23 cellular contexts compared by ENCODE assay signal in the genomic region with DNA sequence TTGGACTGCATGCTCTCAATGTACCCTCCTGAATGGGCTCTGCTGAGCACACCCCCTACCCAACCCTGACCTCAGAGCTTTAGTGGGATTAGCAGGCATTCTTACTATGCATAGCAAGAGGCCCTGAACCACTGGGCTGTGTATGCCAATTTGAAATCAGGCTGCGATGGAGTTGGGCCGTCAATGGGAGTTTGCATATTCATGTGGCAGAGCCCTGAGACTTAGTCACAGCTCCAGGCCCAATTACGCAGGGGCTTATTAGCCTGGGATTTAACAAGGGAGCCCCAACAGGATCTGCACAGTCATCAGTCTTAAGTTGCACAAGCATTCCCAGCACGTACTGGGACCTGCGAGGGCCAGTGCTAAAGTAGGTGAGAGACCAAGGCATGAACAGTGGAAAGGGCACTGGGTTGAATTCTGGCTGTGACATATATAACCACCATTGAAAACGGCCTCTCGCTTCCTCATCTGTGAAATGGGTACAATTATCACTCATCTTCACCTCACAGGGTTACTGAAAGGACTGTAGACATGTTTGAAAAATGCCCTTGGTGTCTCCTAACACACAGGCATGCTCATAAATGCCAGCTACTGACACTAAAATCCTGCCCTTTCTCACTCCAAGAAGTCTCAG. TPM values are rescaled to one million over a fixed set of nuclear protein-coding genes. Genes with fewer than 3 reads are reported as not detected.
DNase-seq lines count a peak whose midpoint lies in the region; TF ChIP-seq lines count a peak whose summit lies in the region.
"Had no signal": no experiment of that assay in that cellular context is flagged by ENCODE, and none has a peak within 500 bp of the region (broad histone marks: within the 10 kb centered on the region; RNA-seq: fewer than 3 reads in every experiment).

No MANE protein-coding gene starts in this region.

- H3K27me3 ChIP-seq in H7 (ENCODE audit: control insufficient read depth, insufficient read depth, low read length) (no peaks in the 10 kb centered on the region; the same call in 1 of the 2 replicates), endodermal cell (ENCODE audit: control insufficient read depth, insufficient read depth, low read length, poor library complexity, severe bottlenecking) (peaks cover 37% of the 10 kb centered on the region)

- no peak overlapping the region for H3K4me3 Mint-ChIP-seq in endodermal cell

- H3K9me3 Mint-ChIP-seq in endodermal cell: no peaks in the 10 kb centered on the region

- H3K27ac ChIP-seq in endodermal cell (ENCODE audit: low read depth, low read length): no peak overlapping the region
- H3K27ac ChIP-seq: C4-2B, SJCRH30 had no signal

- no peaks in the 10 kb centered on the region for H3K4me1 ChIP-seq in endodermal cell (ENCODE audit: control insufficient read depth, insufficient read depth, low read length)
- H3K4me1 ChIP-seq: SJCRH30 had no signal

- peaks cover 33% of the 10 kb centered on the region for H3K27me3 Mint-ChIP-seq in endodermal cell (ENCODE audit: insufficient read depth)

- no peak overlapping the region for H3K27ac Mint-ChIP-seq in endodermal cell

- no peak overlapping the region for H3K4me3 ChIP-seq in H7 (ENCODE audit: insufficient read depth, low read depth, low read length)
- H3K4me3 ChIP-seq in endodermal cell (ENCODE audit: low read length): no peak overlapping the region
- H3K4me3 ChIP-seq: MG63, SJCRH30 had no signal

- H3K4me1 Mint-ChIP-seq in endodermal cell: peaks cover 4% of the 10 kb centered on the region

- H3K9me3 ChIP-seq in endodermal cell (ENCODE audit: control insufficient read depth, low read length): no peaks in the 10 kb centered on the region
- H3K9me3 ChIP-seq: MG63, SJCRH30 had no signal

- WGBS in endodermal cell (ENCODE audit: insufficient coverage in 1 of 2, insufficient read length in 1 of 2), 2 experiments: 80 to 82% methylated on average over 5 to 7 of the region's 7 CpGs

- TF ChIP-seq CTCF in endodermal cell (conservative IDR thresholded peaks at IDR 0.05): no peak

- H3K36me3 Mint-ChIP-seq in endodermal cell (ENCODE audit: low read depth): no peaks in the 10 kb centered on the region

- H3K36me3 ChIP-seq in H7 (replicated peaks; ENCODE audit: control insufficient read depth, insufficient read depth, low read length) (no peaks in the 10 kb centered on the region), endodermal cell (ENCODE audit: control insufficient read depth, insufficient read depth, low read length) (no peaks in the 10 kb centered on the region)
- H3K36me3 ChIP-seq: MG63, SJCRH30 had no signal

- DNase-seq in H7 (peak; percentile 61), anterior cingulate cortex (lab: John Stamatoyannopoulos, UW) (peak in 30 of 58 donors; percentile 7 to 83 (median 38)), endodermal cell (peak; percentile 72), putamen (ENCODE audit: low spot score) (peak; percentile 50), medulla oblongata (ENCODE audit: extremely low spot score) (no peak), LoVo (ENCODE audit: low spot score) (no peak), COLO829 (ENCODE audit: low spot score) (no peak), AG08395 (ENCODE audit: low spot score) (no peak)
- DNase-seq: AML-193, EL, GF-D8, Kasumi-1, MG63, NCI-H1417, NCI-H1694 treated with DMSO at 0.1 percent for 48 hours, NCI-H2107, NCI-H2227 treated with DMSO at 0.1 percent for 48 hours, NCI-H510A, NCI-H774, OCI-M1, SJCRH30 had no signal

- H3K9ac ChIP-seq in endodermal cell (ENCODE audit: extremely low read depth, low read length, poor library complexity, severe bottlenecking): no peak overlapping the region

RNA-seq across cellular contexts. Expression of gene C1QL2, which starts 10.4 kb away (rescaled TPM):
- 0.28 and 0.59 TPM in 2 replicates for total RNA-seq in H7 (2014; rRNA removed; shearing (Covaris generic))
- total RNA-seq in endodermal cell: not detected
- not detected for polyA plus RNA-seq in endodermal cell (2013, experiment 1 of 2)
- polyA plus RNA-seq in endodermal cell (2013, experiment 2 of 2): not detected
- total RNA-seq: H4, SJCRH30 had no signal

Comparison
In these comparisons a context has a peak if more than half of its experiments do, and no peak if none do; other contexts are left out.
1. DNase-seq: peak in H7 (single experiment), anterior cingulate cortex (30 of 58), endodermal cell (single experiment) and putamen (single experiment); none in medulla oblongata (single experiment), LoVo (single experiment), COLO829 (single experiment) and AG08395 (single experiment).